In the genomic region with DNA sequence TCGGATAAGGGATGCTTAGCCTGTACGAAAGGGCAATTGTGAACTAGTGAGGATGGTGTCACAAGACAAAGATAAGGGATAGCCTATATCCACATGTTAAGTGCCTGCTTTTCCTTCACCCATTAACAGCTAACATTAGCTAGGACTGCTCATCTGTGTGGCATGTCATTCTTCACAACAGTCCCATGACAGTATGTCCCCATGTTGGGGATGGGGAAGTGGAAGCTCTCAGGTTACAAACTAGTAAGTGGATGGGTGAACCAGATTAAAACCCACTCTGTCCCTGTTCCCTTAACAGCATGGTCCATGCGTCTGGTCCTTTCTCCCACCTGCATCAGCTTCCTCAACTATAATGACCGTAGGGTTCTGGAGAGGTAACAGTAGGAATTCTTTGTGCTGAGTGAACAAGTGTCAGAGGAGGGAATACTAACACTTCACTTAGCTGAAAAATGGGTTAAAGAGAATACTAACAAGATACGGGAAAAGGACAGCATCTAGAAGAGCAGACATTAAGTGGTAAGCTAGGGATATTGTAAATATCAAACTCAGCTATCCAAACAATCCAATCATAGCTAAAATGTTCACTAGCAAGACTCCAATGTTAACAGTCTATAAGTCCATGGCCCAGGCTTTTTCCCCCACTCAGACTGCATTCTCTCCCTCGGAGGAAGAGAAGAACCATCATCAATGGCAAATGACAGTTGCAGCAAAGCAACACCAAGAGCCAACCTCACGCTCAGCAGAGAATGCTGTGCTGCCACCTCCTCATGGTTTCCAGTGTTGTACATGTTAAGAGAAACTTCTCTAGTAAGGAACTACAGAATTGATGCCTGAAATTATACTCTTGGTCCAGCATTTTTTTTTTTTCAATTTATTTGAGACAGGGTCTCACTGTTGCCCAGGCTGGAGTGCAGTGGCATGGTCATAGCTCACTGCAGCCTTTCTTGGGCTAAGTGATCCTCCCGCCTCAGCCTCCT, we compare ENCODE assay signal across 10 cellular contexts. TPM values are rescaled to one million over a fixed set of nuclear protein-coding genes. Genes with fewer than 3 reads are reported as not detected.
A peak's percentile ranks its signal among the peaks of the same experiment; 100 is the strongest.
DNase-seq lines count a peak whose midpoint lies in the region; ATAC-seq, FAIRE-seq and TF ChIP-seq lines count a peak whose summit lies in the region.
"Had no signal": no experiment of that assay in that cellular context is flagged by ENCODE, and none has a peak within 500 bp of the region (broad histone marks: within the 10 kb centered on the region; RNA-seq: fewer than 3 reads in every experiment).

No MANE protein-coding gene starts in this region.

- H3K36me3 ChIP-seq in HepG2 (replicated peaks in 1 of 2; ENCODE audit: control insufficient read depth in 1 of 2, insufficient read depth in 2 of 2, low read length in 2 of 2) (peaks cover 5 to 23% of the 10 kb centered on the region in 2 experiments; a peak in 4 of 5 replicates), right lobe of liver (peaks cover 6 to 34% (median 14%) of the 10 kb centered on the region in 4 donors), OCI-LY1 (ENCODE audit: insufficient read depth, low read length) (peaks cover 48% of the 10 kb centered on the region), H1 (ENCODE audit: control insufficient read depth in 2 of 4, insufficient read depth in 4 of 4, low read length in 3 of 4) (peaks cover 13 to 42% (median 30%) of the 10 kb centered on the region in 4 experiments)

- TF ChIP-seq POLR2A in HepG2 (IDR thresholded peaks at IDR 0.05; ENCODE audit: insufficient read depth in 1 of 2, low read depth in 2 of 2, low read length in 2 of 2) (peak; percentile 44 to 57; a peak in 3 of 4 replicates), right lobe of liver (IDR thresholded peaks at IDR 0.05) (no peak), H1 (IDR thresholded peaks at IDR 0.05; ENCODE audit: control extremely low read depth in 1 of 2, low read depth in 2 of 2, low read length in 2 of 2) (peak; percentile 35 to 41; a peak in 2 of 3 replicates)

- H2BK120ac ChIP-seq in H1 (replicated peaks; ENCODE audit: low read depth, low read length), result no peak overlapping the region

- no peak overlapping the region for H2BK5ac ChIP-seq in H1 (ENCODE audit: low read depth, low read length)

- H3K9ac ChIP-seq in HepG2 (ENCODE audit: insufficient read depth, low read depth, low read length) (no peak overlapping the region), OCI-LY1 (ENCODE audit: low read length) (no peak overlapping the region), H1 (replicated peaks in 1 of 4; ENCODE audit: extremely low read depth in 1 of 4, low read depth in 3 of 4, low read length in 3 of 4) (no peak overlapping the region; a peak in 2 of 7 replicates)

- no peak for TF ChIP-seq EP300 in HepG2 (IDR thresholded peaks at IDR 0.05; ENCODE audit: low read depth in 2 of 2, low read length in 2 of 2)
- TF ChIP-seq EP300 in HepG2 (CRISPR knock-in tag; IDR thresholded peaks at IDR 0.05; ENCODE audit: borderline replicate concordance), result no peak
- no peak for TF ChIP-seq EP300 in H1 (IDR thresholded peaks at IDR 0.05; ENCODE audit: borderline replicate concordance in 1 of 2, low read depth in 2 of 2, low read length in 2 of 2)

- H4K8ac ChIP-seq in H1 (ENCODE audit: extremely low read depth, insufficient read depth, low read length), result no peak overlapping the region

- no peak overlapping the region for H3K18ac ChIP-seq in H1 (ENCODE audit: extremely low read depth, low read length)

- H3K27me3 ChIP-seq in HepG2 (ENCODE audit: control insufficient read depth in 1 of 2, insufficient read depth in 2 of 2, low read length in 2 of 2), result no peaks in the 10 kb centered on the region; a peak in 1 of 5 replicates
- no peaks in the 10 kb centered on the region for H3K27me3 ChIP-seq in right lobe of liver
- H3K27me3 ChIP-seq in OCI-LY1 (ENCODE audit: insufficient read depth, low read length), result no peaks in the 10 kb centered on the region
- H3K27me3 ChIP-seq in H1 (replicated peaks in 1 of 4; ENCODE audit: control insufficient read depth in 3 of 4, extremely low read depth in 1 of 4, insufficient read depth in 3 of 4, low read length in 3 of 4), result no peaks in the 10 kb centered on the region

- H3F3A ChIP-seq in OCI-LY1 (ENCODE audit: insufficient read depth, low read length), result peaks cover 16% of the 10 kb centered on the region

- TF ChIP-seq RAD21 in HepG2 (CRISPR knock-in tag; IDR thresholded peaks at IDR 0.05) (no peak), H1 (IDR thresholded peaks at IDR 0.05 in 1 of 2, conservative IDR thresholded peaks at IDR 0.05 in 1 of 2; ENCODE audit: low read depth in 2 of 2, low read length in 2 of 2) (no peak)

- no peak overlapping the region for H3K14ac ChIP-seq in H1 (ENCODE audit: insufficient read length)

- no peak overlapping the region for H2BK20ac ChIP-seq in H1 (ENCODE audit: low read length)

- H3K23ac ChIP-seq in H1 (ENCODE audit: insufficient read length), result no peak overlapping the region

- H4K20me1 ChIP-seq in HepG2 (ENCODE audit: insufficient read depth, low read length), result peaks cover 40% of the 10 kb centered on the region
- no peaks in the 10 kb centered on the region for H4K20me1 ChIP-seq in OCI-LY1 (ENCODE audit: insufficient read depth, low read length)
- H4K20me1 ChIP-seq in H1 (replicated peaks in 1 of 2; ENCODE audit: control insufficient read depth in 1 of 2, insufficient read depth in 2 of 2, low read length in 2 of 2), result peaks cover 23 to 26% of the 10 kb centered on the region in 2 experiments

- H3K79me2 ChIP-seq in HepG2 (ENCODE audit: insufficient read depth, low read length), result peaks cover 31% of the 10 kb centered on the region
- H3K79me2 ChIP-seq in OCI-LY1 (ENCODE audit: insufficient read depth, low read length), result peaks cover 25% of the 10 kb centered on the region
- peaks cover 14 to 32% of the 10 kb centered on the region in 2 experiments for H3K79me2 ChIP-seq in H1 (ENCODE audit: control insufficient read depth in 1 of 2, insufficient read depth in 2 of 2, low read length in 2 of 2)

- DNase-seq in HepG2 (ENCODE audit: low spot score) (no peak), right lobe of liver (no peak), H1 (ENCODE audit: low read depth in 1 of 2, low spot score in 2 of 2) (no peak), frontal cortex (ENCODE audit: low spot score in 2 of 2) (no peak), SHP77 treated with DMSO at 0.1 percent for 48 hours (lab: John Stamatoyannopoulos, UW) (no peak), dermis blood vessel endothelial cell (no peak)
- DNase-seq: activated CD4-positive, alpha-beta T cell treated with anti-CD3 and anti-CD28 coated beads for 1 hour; amniotic stem cell had no signal

- H2AK5ac ChIP-seq in H1 (ENCODE audit: low read depth, low read length), result no peak overlapping the region

- H4K5ac ChIP-seq in H1 (ENCODE audit: insufficient read length, low read depth, low read length), result no peak overlapping the region

- TF ChIP-seq CTCF in HepG2 (CRISPR knock-in tag; IDR thresholded peaks at IDR 0.05), result no peak
- no peak for TF ChIP-seq CTCF in right lobe of liver (IDR thresholded peaks at IDR 0.05)
- no peak for TF ChIP-seq CTCF in OCI-LY1 (IDR thresholded peaks at IDR 0.05; ENCODE audit: low read length)
- TF ChIP-seq CTCF in H1 (IDR thresholded peaks at IDR 0.05; ENCODE audit: control extremely low read depth in 1 of 3, insufficient read depth in 1 of 3, low read depth in 1 of 3, low read length in 3 of 3), result no peak

- no peak; the same call in 2 of the 3 replicates for ATAC-seq in HepG2
- no peak for ATAC-seq in right lobe of liver
- ATAC-seq in GM18870 (IDR thresholded peaks at IDR 0.05; ENCODE audit: unreplicated experiment), result no peak

- 90% methylated on average over 8 of the region's 8 CpGs for WGBS in HepG2 (ENCODE audit: low lambda C conversion rate)
- WGBS in right lobe of liver (ENCODE audit: insufficient coverage, low coverage, low lambda C conversion rate, missing lambda C conversion rate), result 81% methylated on average over 7 of the region's 8 CpGs
- WGBS in H1 (ENCODE audit: extremely low coverage in 1 of 2, insufficient coverage in 1 of 2, insufficient read length in 1 of 2, insufficient replicate concordance in 2 of 2, low coverage in 1 of 2, low lambda C conversion rate in 2 of 2, missing lambda C conversion rate in 1 of 2), 2 experiments, result 83% methylated on average over 8 of the region's 8 CpGs; no CpG with 5 or more reads in 1 of the 2 experiments

- no peak overlapping the region for H4K91ac ChIP-seq in H1 (replicated peaks; ENCODE audit: insufficient read length, low read length)

- no peak overlapping the region for H3K56ac ChIP-seq in H1 (replicated peaks; ENCODE audit: insufficient read length, low read depth, low read length)

- H3K27ac ChIP-seq in HepG2 (ENCODE audit: extremely low read length, insufficient read depth, low read length) (no peak overlapping the region), right lobe of liver (no peak overlapping the region), OCI-LY1 (ENCODE audit: low read depth, low read length, poor library complexity, severe bottlenecking) (peak overlapping the region; percentile 23), H1 (ENCODE audit: low read depth, low read length) (no peak overlapping the region)

- 0 out of 2 replicates have a peak, but pooled peaks cover 5% of the 10 kb centered on the region for H3K23me2 ChIP-seq in H1 (ENCODE audit: low read depth, low read length)

- POLR2A ChIA-PET in HepG2 (lab: Yijun Ruan, JAX), result interaction anchor here (0.9 kb wide), 1 partner anchor 99 kb away, joined by 3 read pairs; no protein-coding TSS in a partner anchor
- POLR2A ChIA-PET in H1 (lab: Charles Lee; ENCODE audit: partially characterized antibody), result interaction anchor here (0.6 to 9.7 kb wide), 9 partner anchors 8 to 1055 kb away, joined by 3 to 207 read pairs (median 3); no protein-coding TSS in a partner anchor

- no peak overlapping the region for H2BK15ac ChIP-seq in H1 (ENCODE audit: low read length)

- no peaks in the 10 kb centered on the region for H3K9me2 ChIP-seq in OCI-LY1 (ENCODE audit: low read depth, low read length)

- FAIRE-seq in HepG2 (lab: Jason Lieb, UNC), result no peak
- no peak for FAIRE-seq in H1 (lab: Jason Lieb, UNC)
- no peak for FAIRE-seq in frontal cortex (lab: Jason Lieb, UNC)

- no peak overlapping the region for H2BK12ac ChIP-seq in H1 (ENCODE audit: low read depth, low read length)

- no peak overlapping the region for H3K4me3 ChIP-seq in HepG2 (replicated peaks in 1 of 3; ENCODE audit: insufficient read depth in 1 of 3, low read depth in 2 of 3, low read length in 3 of 3)
- H3K4me3 ChIP-seq in right lobe of liver, result no peak overlapping the region
- no peak overlapping the region for H3K4me3 ChIP-seq in OCI-LY1 (ENCODE audit: low read depth, low read length, poor library complexity, severe bottlenecking)
- no peak overlapping the region for H3K4me3 ChIP-seq in H1 (ENCODE audit: extremely low read depth in 1 of 4, insufficient read depth in 2 of 4, low read depth in 3 of 4, low read length in 4 of 4)

- H3K79me1 ChIP-seq in H1 (ENCODE audit: low read depth, low read length), result peaks cover 3% of the 10 kb centered on the region; the same call in 1 of the 2 replicates

- intact Hi-C loops in HepG2 (cut with micrococcal nuclease; ENCODE audit: unreplicated experiment), result no loop called here
- intact Hi-C loops in right lobe of liver (cut with DNase I), result no loop called here

- H3K9me3 ChIP-seq in HepG2 (ENCODE audit: low read length) (no peaks in the 10 kb centered on the region), right lobe of liver (no peaks in the 10 kb centered on the region), OCI-LY1 (ENCODE audit: low read length) (no peaks in the 10 kb centered on the region), H1 (ENCODE audit: insufficient read depth in 2 of 2, low read depth in 1 of 2, low read length in 1 of 2) (no peaks in the 10 kb centered on the region)

- H2AFZ ChIP-seq in HepG2 (ENCODE audit: low read length) (no peak overlapping the region), OCI-LY1 (ENCODE audit: low read length) (no peak overlapping the region), H1 (ENCODE audit: low read length) (no peak overlapping the region)

- H3K4ac ChIP-seq in H1 (replicated peaks; ENCODE audit: insufficient read length, low read depth, low read length), result no peak overlapping the region

- H3K4me2 ChIP-seq in HepG2 (ENCODE audit: low read depth, low read length), result no peak overlapping the region
- H3K4me2 ChIP-seq in OCI-LY1 (ENCODE audit: low read length), result no peak overlapping the region
- H3K4me2 ChIP-seq in H1 (ENCODE audit: insufficient read depth in 1 of 2, low read depth in 2 of 2, low read length in 2 of 2), result no peak overlapping the region

- H3K4me1 ChIP-seq in HepG2 (ENCODE audit: insufficient read depth, low read length) (peaks cover 45% of the 10 kb centered on the region), right lobe of liver (peaks cover 0 to 14% (median 5%) of the 10 kb centered on the region in 4 donors), OCI-LY1 (ENCODE audit: insufficient read depth, low read length, severe bottlenecking) (peaks cover 23% of the 10 kb centered on the region), H1 (replicated peaks in 1 of 4; ENCODE audit: control insufficient read depth in 3 of 4, insufficient read depth in 4 of 4, low read length in 3 of 4) (peaks cover 0 to 6% (median 1%) of the 10 kb centered on the region in 4 experiments; a peak in 3 of 7 replicates)

- in situ Hi-C loops in HepG2 (cut with HindIII; ENCODE audit: extremely low pct_ligation_motif_present, low pct_unique_long_range_greater_than_20kb), result loop anchor here (25.0 kb wide), 2 partner anchors 630 to 645 kb away; a partner anchor contains a TSS

- CTCF ChIA-PET in HepG2 (lab: Yijun Ruan, JAX; ENCODE audit: low intra/inter-chr PET ratio, low total read pairs) (no interaction called here), H1 (lab: Charles Lee; ENCODE audit: partially characterized antibody) (interaction anchor here (1.0 to 3.7 kb wide), 2 partner anchors 8 to 20 kb away, joined by 3 to 20 read pairs; no protein-coding TSS in a partner anchor)

- no TSS peak for BruUV-seq in HepG2 (replicated peaks; lab: Mats Ljungman, UMichigan)

RNA-seq across cellular contexts. Expression of a gene that starts 5.0 kb away (rescaled TPM):
- total RNA-seq in HepG2 (2016; rRNA removed; fragmentation: Illumina TruSeq; extraction: Trizol) (797 and 817 TPM in 2 replicates), right lobe of liver (100 to 1,000 TPM; 164 to 536 (median 471) TPM), frontal cortex (27.3 TPM), dermis blood vessel endothelial cell (31.0 and 63.8 TPM in 2 replicates)
- 2,715 and 2,875 TPM in 2 replicates for total RNA-seq in HepG2 (2016; cell fraction: cytosol; rRNA removed; fragmentation: Illumina TruSeq; extraction: Trizol; ENCODE audit: low read depth)
- total RNA-seq in HepG2 (2016; cell fraction: insoluble cytoplasmic fraction; rRNA removed; fragmentation: Illumina TruSeq; extraction: Trizol), result 770 and 847 TPM in 2 replicates
- total RNA-seq in HepG2 (2016; cell fraction: membrane; rRNA removed; fragmentation: Illumina TruSeq; extraction: Trizol), result 2,691 and 2,904 TPM in 2 replicates
- 376 and 425 TPM in 2 replicates for total RNA-seq in HepG2 (2016; cell fraction: nucleus; rRNA removed; fragmentation: Illumina TruSeq; extraction: Trizol)
- polyA plus RNA-seq in HepG2 (2011; rRNA removed) (929 and 1,118 TPM in 2 replicates), H1 (2011; rRNA removed) (3,704 and 4,387 TPM in 2 replicates)
- 1,248 and 1,609 TPM in 2 replicates for polyA plus RNA-seq in HepG2 (2011; cell fraction: cytosol; rRNA removed)
- 481 and 511 TPM in 2 replicates for polyA plus RNA-seq in HepG2 (2011; cell fraction: nucleus; rRNA removed)
- 1,800 and 1,929 TPM in 2 replicates for polyA plus RNA-seq in HepG2 (2012)
- polyA plus RNA-seq in HepG2 (2016; cell fraction: cytosol; fragmentation: Illumina TruSeq; extraction: Trizol; ENCODE audit: low read depth), result 7,466 and 8,712 TPM in 2 replicates
- polyA plus RNA-seq in HepG2 (2016; cell fraction: insoluble cytoplasmic fraction; fragmentation: Illumina TruSeq; extraction: Trizol; ENCODE audit: low read depth), result 1,627 and 1,657 TPM in 2 replicates
- polyA plus RNA-seq in HepG2 (2016; cell fraction: membrane; fragmentation: Illumina TruSeq; extraction: Trizol; ENCODE audit: low read depth), result 6,180 and 6,214 TPM in 2 replicates
- polyA plus RNA-seq in HepG2 (2016; cell fraction: nucleus; fragmentation: Illumina TruSeq; extraction: Trizol; ENCODE audit: insufficient read depth, low read depth), result 1,328 and 1,370 TPM in 2 replicates
- 1,160 and 1,197 TPM in 2 replicates for polyA minus RNA-seq in HepG2 (2011; rRNA and poly(A)+ RNA removed; ENCODE audit: low replicate concordance)
- 1,916 and 2,042 TPM in 2 replicates for polyA minus RNA-seq in HepG2 (2011; cell fraction: cytosol; rRNA and poly(A)+ RNA removed)
- polyA minus RNA-seq in HepG2 (2011; cell fraction: nucleus; rRNA and poly(A)+ RNA removed), result 190 and 217 TPM in 2 replicates
- 2,089 and 2,151 TPM in 2 replicates for total RNA-seq in H1 (2021; fragmentation: NEBNext Ultra II Directional; extraction: Animal tissue kit (Norgen Biotek cat#: 25700))
- polyA plus RNA-seq in H1 (2011; cell fraction: cytosol; rRNA removed), result 2,748 TPM
- polyA plus RNA-seq in H1 (2011; cell fraction: nucleus; rRNA removed), result 1,651 TPM
- polyA plus RNA-seq in H1 (2012, experiment 1 of 2), result 1,981 to 3,990 TPM (median 2,946 TPM) in 4 replicates
- 11,458 TPM for polyA plus RNA-seq in H1 (2012, experiment 2 of 2)
- polyA plus RNA-seq in H1 (2013, experiment 1 of 2), result 3,955 TPM
- polyA plus RNA-seq in H1 (2013, experiment 2 of 2), result 3,734 TPM
- 238 and 353 TPM in 2 replicates for polyA minus RNA-seq in H1 (2011; rRNA and poly(A)+ RNA removed)
- 4,450 TPM for polyA minus RNA-seq in H1 (2011; cell fraction: cytosol; rRNA and poly(A)+ RNA removed)
- polyA minus RNA-seq in H1 (2011; cell fraction: nucleus; rRNA and poly(A)+ RNA removed), result 579 TPM

RNA-seq across cellular contexts. Expression of a gene that starts 43.4 kb away (rescaled TPM):
- total RNA-seq in HepG2 (2016; rRNA removed; fragmentation: Illumina TruSeq; extraction: Trizol) (38.1 and 51.2 TPM in 2 replicates), right lobe of liver (1 to 10 TPM in 4 of 6 experiments, under 1 TPM in 2; 0.09 to 2.2 (median 1.2) TPM), frontal cortex (6.5 TPM), dermis blood vessel endothelial cell (13.8 and 55.1 TPM in 2 replicates)
- total RNA-seq in HepG2 (2016; cell fraction: cytosol; rRNA removed; fragmentation: Illumina TruSeq; extraction: Trizol; ENCODE audit: low read depth), result 25.1 and 27.8 TPM in 2 replicates
- 36.6 and 47.8 TPM in 2 replicates for total RNA-seq in HepG2 (2016; cell fraction: insoluble cytoplasmic fraction; rRNA removed; fragmentation: Illumina TruSeq; extraction: Trizol)
- total RNA-seq in HepG2 (2016; cell fraction: membrane; rRNA removed; fragmentation: Illumina TruSeq; extraction: Trizol), result 11.1 and 11.6 TPM in 2 replicates
- total RNA-seq in HepG2 (2016; cell fraction: nucleus; rRNA removed; fragmentation: Illumina TruSeq; extraction: Trizol), result 35.8 and 39.8 TPM in 2 replicates
- polyA plus RNA-seq in HepG2 (2011; rRNA removed) (8.4 and 11.3 TPM in 2 replicates), H1 (2011; rRNA removed) (17.9 and 26.2 TPM in 2 replicates)
- polyA plus RNA-seq in HepG2 (2011; cell fraction: cytosol; rRNA removed), result 3.8 and 5.7 TPM in 2 replicates
- polyA plus RNA-seq in HepG2 (2011; cell fraction: nucleus; rRNA removed), result 18.6 and 25.3 TPM in 2 replicates
- 6.7 and 12.1 TPM in 2 replicates for polyA plus RNA-seq in HepG2 (2012)
- 1.1 and 1.3 TPM in 2 replicates for polyA plus RNA-seq in HepG2 (2016; cell fraction: cytosol; fragmentation: Illumina TruSeq; extraction: Trizol; ENCODE audit: low read depth)
- 41.4 and 46.9 TPM in 2 replicates for polyA plus RNA-seq in HepG2 (2016; cell fraction: insoluble cytoplasmic fraction; fragmentation: Illumina TruSeq; extraction: Trizol; ENCODE audit: low read depth)
- 2.8 and 3.7 TPM in 2 replicates for polyA plus RNA-seq in HepG2 (2016; cell fraction: membrane; fragmentation: Illumina TruSeq; extraction: Trizol; ENCODE audit: low read depth)
- 51.9 and 52.6 TPM in 2 replicates for polyA plus RNA-seq in HepG2 (2016; cell fraction: nucleus; fragmentation: Illumina TruSeq; extraction: Trizol; ENCODE audit: insufficient read depth, low read depth)
- 9.4 and 66.2 TPM in 2 replicates for polyA minus RNA-seq in HepG2 (2011; rRNA and poly(A)+ RNA removed; ENCODE audit: low replicate concordance)
- 5.4 and 6.8 TPM in 2 replicates for polyA minus RNA-seq in HepG2 (2011; cell fraction: cytosol; rRNA and poly(A)+ RNA removed)
- 19.5 and 25.9 TPM in 2 replicates for polyA minus RNA-seq in HepG2 (2011; cell fraction: nucleus; rRNA and poly(A)+ RNA removed)
- total RNA-seq in H1 (2021; fragmentation: NEBNext Ultra II Directional; extraction: Animal tissue kit (Norgen Biotek cat#: 25700)), result 77.2 and 77.4 TPM in 2 replicates
- 35.8 TPM for polyA plus RNA-seq in H1 (2011; cell fraction: cytosol; rRNA removed)
- polyA plus RNA-seq in H1 (2011; cell fraction: nucleus; rRNA removed), result 26.3 TPM
- 49.1 to 67.9 TPM (median 50.1 TPM) in 4 replicates for polyA plus RNA-seq in H1 (2012, experiment 1 of 2)
- 3.7 TPM for polyA plus RNA-seq in H1 (2012, experiment 2 of 2)
- 40.5 TPM for polyA plus RNA-seq in H1 (2013, experiment 1 of 2)
- 39.7 TPM for polyA plus RNA-seq in H1 (2013, experiment 2 of 2)
- polyA minus RNA-seq in H1 (2011; rRNA and poly(A)+ RNA removed), result 31.8 and 41.4 TPM in 2 replicates
- 34.8 TPM for polyA minus RNA-seq in H1 (2011; cell fraction: cytosol; rRNA and poly(A)+ RNA removed)
- polyA minus RNA-seq in H1 (2011; cell fraction: nucleus; rRNA and poly(A)+ RNA removed), result 52.6 TPM
